ENCODE assay signal across 8 cellular contexts in genomic region chr12:56104815-56105476, GRCh38. TPM values are rescaled to one million over a fixed set of nuclear protein-coding genes. Genes with fewer than 3 reads are reported as not detected.
A peak's percentile ranks its signal among the peaks of the same experiment; 100 is the strongest.
DNase-seq lines count a peak whose midpoint lies in the region; ATAC-seq and TF ChIP-seq lines count a peak whose summit lies in the region.

No MANE protein-coding gene starts in this region.

- H3K27ac Mint-ChIP-seq in brain = peak overlapping the region; percentile 96 to 100 (median 98)

- DNase-seq in GM12865 (ENCODE audit: low read depth) (peak; percentile 46), Panc1 (ENCODE audit: low read depth, low spot score) (no peak), left lobe of liver (ENCODE audit: low spot score) (no peak), HuH-7.5 (ENCODE audit: low spot score) (no peak)
- peak; percentile 43 for DNase-seq in stimulated activated naive CD8-positive, alpha-beta T cell treated with anti-CD3 and anti-CD28 coated beads, Interleukin-15, Interleukin-2, amounts not matched to agents 100 U/mL and 50 U/mL, for 24 hours

- H3K27me3 Mint-ChIP-seq in brain = peaks cover 9% of the 10 kb centered on the region

- peaks cover 27% of the 10 kb centered on the region for H3K36me3 ChIP-seq in Panc1 (ENCODE audit: control insufficient read depth, insufficient read depth, low read length)

- no peaks in the 10 kb centered on the region for H3K9me3 ChIP-seq in Panc1 (ENCODE audit: control insufficient read depth, insufficient read depth, low read depth, low read length)

- peaks cover 20% of the 10 kb centered on the region for H3K4me1 ChIP-seq in Panc1 (ENCODE audit: control insufficient read depth, insufficient read depth, low read length)

- H3K27ac ChIP-seq in Panc1 (ENCODE audit: low read length) = peak overlapping the region; percentile 93

- in situ Hi-C loops in Panc1 (cut with HindIII; ENCODE audit: low pct_unique_long_range_greater_than_20kb, low sequenced_read_pairs) = no loop called here

- POLR2A ChIA-PET in Panc1 (lab: Charles Lee) = interaction anchor here (0.6 to 1.0 kb wide), 2 partner anchors 98 to 231 kb away, joined by 4 to 10 read pairs; no protein-coding TSS in a partner anchor

- H3K36me3 Mint-ChIP-seq in brain = peaks cover 35% of the 10 kb centered on the region

- intact Hi-C loops in Panc1 (cut with micrococcal nuclease; ENCODE audit: unreplicated experiment) = no loop called here

- H3K4me3 Mint-ChIP-seq in brain = peak overlapping the region; percentile 89 to 99 (median 96)

- H3K9me3 Mint-ChIP-seq in brain = peaks cover 0 to 6% (median 0%) of the 10 kb centered on the region in 5 experiments

- peak overlapping the region; percentile 74 for H3K4me3 ChIP-seq in GM12865 (ENCODE audit: low read depth, low read length)
- peak overlapping the region; percentile 72 to 93 for H3K4me3 ChIP-seq in Panc1 (ENCODE audit: low read depth in 2 of 2, low read length in 2 of 2)

- no peaks in the 10 kb centered on the region; the same call in 1 of the 2 replicates for H3K27me3 ChIP-seq in Panc1 (ENCODE audit: control insufficient read depth, insufficient read depth, low read length)

- TF ChIP-seq CTCF in GM12865 (IDR thresholded peaks at IDR 0.05; ENCODE audit: insufficient read depth, low read depth, low read length, missing control alignments) (no peak), Panc1 (IDR thresholded peaks at IDR 0.05) (no peak), brain (conservative IDR thresholded peaks at IDR 0.05) (no peak)

- peaks cover 42% of the 10 kb centered on the region for H3K4me1 Mint-ChIP-seq in brain

- CTCF ChIA-PET in Panc1 (lab: Charles Lee) = interaction anchor here (1.0 kb wide), 1 partner anchor 28 kb away, joined by 3 read pairs; no protein-coding TSS in a partner anchor

- BruUV-seq in Panc1 (replicated peaks; lab: Mats Ljungman, UMichigan) = no TSS peak

- ATAC-seq in HG02588 (IDR thresholded peaks at IDR 0.05; ENCODE audit: unreplicated experiment) (peak; percentile 7), Panc1 (peak; percentile 42), left lobe of liver (peak; percentile 30), GM18861 (IDR thresholded peaks at IDR 0.05; ENCODE audit: unreplicated experiment) (no peak)
- peak; percentile 1 for ATAC-seq in stimulated activated naive CD8-positive, alpha-beta T cell treated with anti-CD3 and anti-CD28 coated beads, Interleukin-15, Interleukin-2, amounts not matched to agents 100 U/mL and 50 U/mL, for 24 hours

RNA-seq across cellular contexts. Expression of gene PA2G4, which starts 0.6 kb away (rescaled TPM):
- total RNA-seq in Panc1 (2021; ENCODE audit: unreplicated experiment) (175 TPM), left lobe of liver (32.3 TPM)
- polyA plus RNA-seq in Panc1 (2012; ENCODE audit: insufficient read length) = 159 TPM
- 169 TPM for polyA plus RNA-seq in brain (ENCODE audit: insufficient read depth, low read depth, low replicate concordance)

RNA-seq across cellular contexts. Expression of gene RPL41, which starts 11.5 kb away (rescaled TPM):
- total RNA-seq in Panc1 (2021; ENCODE audit: unreplicated experiment) = 2,264 TPM
- 5,429 TPM for polyA plus RNA-seq in Panc1 (2012; ENCODE audit: insufficient read length)
- 3,587 TPM for polyA plus RNA-seq in brain (ENCODE audit: insufficient read depth, low read depth, low replicate concordance)
- total RNA-seq in left lobe of liver = 1,359 TPM

RNA-seq across cellular contexts. Expression of gene ZC3H10, which starts 13.1 kb away (rescaled TPM):
- total RNA-seq in Panc1 (2021; ENCODE audit: unreplicated experiment) = 6.0 TPM
- 5.0 TPM for polyA plus RNA-seq in Panc1 (2012; ENCODE audit: insufficient read length)
- 4.0 TPM for polyA plus RNA-seq in brain (ENCODE audit: insufficient read depth, low read depth, low replicate concordance)
- 4.6 TPM for total RNA-seq in left lobe of liver

RNA-seq across cellular contexts. Expression of gene ESYT1, which starts 23.1 kb away (rescaled TPM):
- 152 TPM for total RNA-seq in Panc1 (2021; ENCODE audit: unreplicated experiment)
- polyA plus RNA-seq in Panc1 (2012; ENCODE audit: insufficient read length) = 100 TPM
- 132 TPM for polyA plus RNA-seq in brain (ENCODE audit: insufficient read depth, low read depth, low replicate concordance)
- 62.2 TPM for total RNA-seq in left lobe of liver

RNA-seq across cellular contexts. Expression of gene ERBB3, which starts 25.0 kb away (rescaled TPM):
- total RNA-seq in Panc1 (2021; ENCODE audit: unreplicated experiment) (0.90 TPM), left lobe of liver (93.2 TPM)
- polyA plus RNA-seq in Panc1 (2012; ENCODE audit: insufficient read length) = 1.7 TPM
- 23.5 TPM for polyA plus RNA-seq in brain (ENCODE audit: insufficient read depth, low read depth, low replicate concordance)

Comparison
In these comparisons a context has a peak if more than half of its experiments do, and no peak if none do; other contexts are left out.
1. DNase-seq: peak in GM12865 (single experiment) and stimulated activated naive CD8-positive, alpha-beta T cell treated with anti-CD3 and anti-CD28 coated beads, Interleukin-15, Interleukin-2, amounts not matched to agents 100 U/mL and 50 U/mL, for 24 hours (single experiment); none in Panc1 (single experiment), left lobe of liver (single experiment) and HuH-7.5 (single experiment).